ENCODE assay signal across 8 cellular contexts in genomic region chr16:57600048-57600835, GRCh38. TPM values are rescaled to one million over a fixed set of nuclear protein-coding genes. Genes with fewer than 3 reads are reported as not detected.
A peak's percentile ranks its signal among the peaks of the same experiment; 100 is the strongest.
DNase-seq lines count a peak whose midpoint lies in the region; ATAC-seq and TF ChIP-seq lines count a peak whose summit lies in the region.

No MANE protein-coding gene starts in this region.

- peaks cover 18% of the 10 kb centered on the region for H3K4me1 Mint-ChIP-seq in T-helper 17 cell
- H3K4me1 Mint-ChIP-seq in endodermal cell: no peaks in the 10 kb centered on the region

- H3K9me3 ChIP-seq in T-helper 17 cell (ENCODE audit: control insufficient read depth, low read length, poor library complexity, severe bottlenecking) (no peaks in the 10 kb centered on the region), endodermal cell (ENCODE audit: control insufficient read depth, low read length) (no peaks in the 10 kb centered on the region), mucosa of stomach (ENCODE audit: control insufficient read depth, low read length) (no peaks in the 10 kb centered on the region)

- DNase-seq in NCI-H1694 treated with DMSO at 0.1 percent for 48 hours (lab: John Stamatoyannopoulos, UW) (peak; percentile 20), NCI-H1694 (lab: John Stamatoyannopoulos, UW) (no peak), HK-2 (ENCODE audit: unreplicated experiment) (peak; percentile 78), T-helper 17 cell (no peak), endodermal cell (peak; percentile 94)

- WGBS in endodermal cell (ENCODE audit: insufficient coverage in 1 of 2, insufficient read length in 1 of 2), 2 experiments: 19 to 30% methylated on average over 4 to 12 of the region's 12 CpGs

- peaks cover 5% of the 10 kb centered on the region for H3K9me3 Mint-ChIP-seq in endodermal cell

- no peak overlapping the region for H3K4me3 ChIP-seq in endodermal cell (ENCODE audit: low read length)
- H3K4me3 ChIP-seq in mucosa of stomach (ENCODE audit: low read length): no peak overlapping the region

- no peaks in the 10 kb centered on the region for H3K4me1 ChIP-seq in endodermal cell (ENCODE audit: control insufficient read depth, insufficient read depth, low read length)
- H3K4me1 ChIP-seq in mucosa of stomach (ENCODE audit: control insufficient read depth, insufficient read depth, low read length): peaks cover 8% of the 10 kb centered on the region

- H3K27me3 ChIP-seq in endodermal cell (ENCODE audit: control insufficient read depth, insufficient read depth, low read length, poor library complexity, severe bottlenecking) (no peaks in the 10 kb centered on the region), mucosa of stomach (ENCODE audit: control insufficient read depth, insufficient read depth, low read length) (peaks cover 10% of the 10 kb centered on the region)

- H3K27me3 Mint-ChIP-seq in T-helper 17 cell (no peaks in the 10 kb centered on the region), endodermal cell (ENCODE audit: insufficient read depth) (peaks cover 14% of the 10 kb centered on the region)

- H3K36me3 ChIP-seq in endodermal cell (ENCODE audit: control insufficient read depth, insufficient read depth, low read length): no peaks in the 10 kb centered on the region
- H3K36me3 ChIP-seq in mucosa of stomach (ENCODE audit: control insufficient read depth, insufficient read depth, low read length): no peaks in the 10 kb centered on the region

- TF ChIP-seq CTCF in endodermal cell (conservative IDR thresholded peaks at IDR 0.05): peak; percentile 93

- peak; percentile 24 for ATAC-seq in T-helper 17 cell
- no peak for ATAC-seq in HG02981 (IDR thresholded peaks at IDR 0.05; ENCODE audit: unreplicated experiment)
- ATAC-seq in HG03378 (IDR thresholded peaks at IDR 0.05; ENCODE audit: unreplicated experiment): no peak

- H3K27ac ChIP-seq in endodermal cell (ENCODE audit: low read depth, low read length): no peak overlapping the region

- H3K9ac ChIP-seq in endodermal cell (ENCODE audit: extremely low read depth, low read length, poor library complexity, severe bottlenecking) (no peak overlapping the region), mucosa of stomach (ENCODE audit: low read length) (peak overlapping the region; percentile 16)

- H3K4me3 Mint-ChIP-seq in T-helper 17 cell: peak overlapping the region; percentile 19
- H3K4me3 Mint-ChIP-seq in endodermal cell: no peak overlapping the region

- H3K27ac Mint-ChIP-seq in T-helper 17 cell (peak overlapping the region; percentile 89), endodermal cell (no peak overlapping the region)

- peaks cover 2% of the 10 kb centered on the region for H3K36me3 Mint-ChIP-seq in T-helper 17 cell (ENCODE audit: low read depth)
- H3K36me3 Mint-ChIP-seq in endodermal cell (ENCODE audit: low read depth): no peaks in the 10 kb centered on the region

RNA-seq across cellular contexts. Expression of gene ADGRG1, which starts 28.2 kb away (rescaled TPM):
- 1 to 10 TPM in 1 of 2 donors, under 1 TPM in 1; 0.65 to 1.3 TPM for total RNA-seq in T-helper 17 cell
- under 1 TPM; 0.64 TPM for total RNA-seq in endodermal cell
- 122 TPM for polyA plus RNA-seq in endodermal cell (2013, experiment 1 of 2)
- polyA plus RNA-seq in endodermal cell (2013, experiment 2 of 2): 97.9 TPM

RNA-seq across cellular contexts. Expression of gene ADGRG5, which starts 57.8 kb away (rescaled TPM):
- 1 to 10 TPM; 1.6 to 2.8 TPM for total RNA-seq in T-helper 17 cell
- total RNA-seq in endodermal cell: 1 to 10 TPM; 3.6 to 4.8 TPM
- 0.93 TPM for polyA plus RNA-seq in endodermal cell (2013, experiment 1 of 2)
- polyA plus RNA-seq in endodermal cell (2013, experiment 2 of 2): 0.29 TPM

Comparison
In these comparisons a context has a peak if more than half of its experiments do, and no peak if none do; other contexts are left out.
1. DNase-seq: peak in NCI-H1694 treated with DMSO at 0.1 percent for 48 hours (single experiment), HK-2 (single experiment) and endodermal cell (single experiment); none in NCI-H1694 (single experiment) and T-helper 17 cell (0 of 3).